23 cellular contexts compared by ENCODE assay signal in the genomic region with DNA sequence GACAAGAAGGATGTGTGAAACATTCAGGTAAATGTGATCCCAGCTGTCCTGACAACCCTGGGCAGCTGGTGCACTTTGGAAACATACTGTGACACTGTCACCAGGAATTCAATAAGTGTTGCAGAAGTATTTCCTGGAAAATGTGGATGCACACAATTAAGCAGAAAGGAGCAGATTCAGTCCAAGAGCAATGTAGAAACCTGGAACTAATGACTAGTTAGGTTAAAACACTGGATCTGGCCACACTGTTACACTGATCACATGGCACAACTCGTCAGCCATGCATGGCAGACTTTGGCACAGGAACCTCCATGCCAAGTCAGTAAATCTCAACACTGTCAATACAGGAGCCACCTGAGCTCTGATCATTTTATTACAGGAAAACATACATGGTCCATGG.
DNase-seq lines count a peak whose midpoint lies in the region; TF ChIP-seq lines count a peak whose summit lies in the region.
"Had no signal": no experiment of that assay in that cellular context is flagged by ENCODE, and none has a peak within 500 bp of the region (broad histone marks: within the 10 kb centered on the region; RNA-seq: fewer than 3 reads in every experiment).

No MANE protein-coding gene starts in this region.

- H3K9ac ChIP-seq in HUES48 (ENCODE audit: low read depth, low read length), result no peak overlapping the region

- intact Hi-C loops in thyroid gland (cut with DNase I), result no loop called here

- DNase-seq in NCI-H510A treated with DMSO at 0.1 percent for 48 hours (lab: John Stamatoyannopoulos, UW) (peak; percentile 65), iPS-NIHi11 (ENCODE audit: low spot score) (peak; percentile 33), thyroid gland (peak; percentile 83 to 86), endothelial cell (ENCODE audit: low spot score) (no peak), substantia nigra (lab: John Stamatoyannopoulos, UW) (no peak), SKM-1 treated with dmso at 0.1 percent for 144 hours (lab: John Stamatoyannopoulos, UW; ENCODE audit: unreplicated experiment) (no peak)
- DNase-seq: activated CD4-positive, CD25-positive, alpha-beta regulatory T cell treated with anti-CD3 and anti-CD28 coated beads, Interleukin-2, amount 50 U/mL, for 72 hours; activated CD8-positive, alpha-beta T cell treated with anti-CD3 and anti-CD28 coated beads for 36 hours; activated naive CD8-positive, alpha-beta T cell treated with anti-CD3 and anti-CD28 coated beads, Interleukin-2, amount 10 ng/mL, durations not matched to agents 7 days and 5 days; cerebellar nuclear complex; foreskin fibroblast; heart right ventricle; Peyer's patch; right lobe of liver; stimulated activated CD4-positive, alpha-beta T cell treated with anti-CD3 and anti-CD28 coated beads, Interleukin-4, amount 100 ng/mL, for 4 hours; stimulated activated naive CD4-positive, alpha-beta T cell treated with Interleukin-2 at 50 U/mL for 16 hours; T-helper 1 cell had no signal

- H3K4me3 ChIP-seq in HUES48 (ENCODE audit: low read depth, low read length) (no peak overlapping the region), thyroid gland (replicated peaks in 1 of 3) (no peak overlapping the region)
- H3K4me3 ChIP-seq: heart right ventricle, Peyer's patch, right lobe of liver, SJSA1, thoracic aorta had no signal

- no peak for TF ChIP-seq POLR2A in thyroid gland (IDR thresholded peaks at IDR 0.05)

- H3K9me3 ChIP-seq in HUES48 (ENCODE audit: control insufficient read depth, insufficient read depth, low read length) (no peaks in the 10 kb centered on the region), thyroid gland (no peaks in the 10 kb centered on the region)
- H3K9me3 ChIP-seq: heart right ventricle, Peyer's patch, right lobe of liver, SJSA1, thoracic aorta had no signal

- no peak overlapping the region for H3K4me3 Mint-ChIP-seq in endothelial cell (ENCODE audit: unreplicated experiment)
- H3K4me3 Mint-ChIP-seq: activated CD8-positive, alpha-beta T cell treated with anti-CD3 and anti-CD28 coated beads for 36 hours; activated naive CD8-positive, alpha-beta T cell treated with anti-CD3 and anti-CD28 coated beads, Interleukin-2, amount 10 ng/mL, durations not matched to agents 7 days and 5 days; CD14-positive monocyte; nephron had no signal

- H3K36me3 ChIP-seq in HUES48 (ENCODE audit: control insufficient read depth, insufficient read depth, low read length) (no peaks in the 10 kb centered on the region), thyroid gland (no peaks in the 10 kb centered on the region)
- H3K36me3 ChIP-seq: heart right ventricle, Peyer's patch, right lobe of liver, SJSA1, thoracic aorta had no signal

- no peaks in the 10 kb centered on the region for H3K9me3 Mint-ChIP-seq in endothelial cell (ENCODE audit: unreplicated experiment)
- H3K9me3 Mint-ChIP-seq: activated CD8-positive, alpha-beta T cell treated with anti-CD3 and anti-CD28 coated beads for 36 hours; activated naive CD8-positive, alpha-beta T cell treated with anti-CD3 and anti-CD28 coated beads, Interleukin-2, amount 10 ng/mL, durations not matched to agents 7 days and 5 days; nephron had no signal

- H3K27me3 Mint-ChIP-seq in endothelial cell (ENCODE audit: unreplicated experiment), result no peaks in the 10 kb centered on the region
- H3K27me3 Mint-ChIP-seq: activated naive CD8-positive, alpha-beta T cell treated with anti-CD3 and anti-CD28 coated beads, Interleukin-2, amount 10 ng/mL, durations not matched to agents 7 days and 5 days had no signal

- H3K36me3 Mint-ChIP-seq in endothelial cell (ENCODE audit: low read depth, unreplicated experiment), result no peaks in the 10 kb centered on the region
- H3K36me3 Mint-ChIP-seq: activated naive CD8-positive, alpha-beta T cell treated with anti-CD3 and anti-CD28 coated beads, Interleukin-2, amount 10 ng/mL, durations not matched to agents 7 days and 5 days; CD14-positive monocyte had no signal

- H3K27ac ChIP-seq in HUES48 (ENCODE audit: low read depth, low read length) (peak overlapping the region; percentile 66), thyroid gland (peak overlapping the region in 2 of 3 donors; percentile 25 to 76), substantia nigra (ENCODE audit: low read depth, low read length, poor library complexity, severe bottlenecking) (no peak overlapping the region)
- H3K27ac ChIP-seq: epithelial cell of prostate, heart right ventricle, Peyer's patch, right lobe of liver, SJSA1, thoracic aorta had no signal

- 25 to 26% methylated on average over 1 of the region's 1 CpG for WGBS in thyroid gland, 2 donors

- H3K27me3 ChIP-seq in HUES48 (ENCODE audit: control insufficient read depth, insufficient read depth, low read length) (no peaks in the 10 kb centered on the region), thyroid gland (no peaks in the 10 kb centered on the region)
- H3K27me3 ChIP-seq: heart right ventricle, Peyer's patch, right lobe of liver, SJSA1 had no signal

- H3K4me1 Mint-ChIP-seq in endothelial cell (ENCODE audit: unreplicated experiment), result no peaks in the 10 kb centered on the region

- no peak overlapping the region for H3K27ac Mint-ChIP-seq in endothelial cell (ENCODE audit: unreplicated experiment)
- H3K27ac Mint-ChIP-seq: activated CD8-positive, alpha-beta T cell treated with anti-CD3 and anti-CD28 coated beads for 36 hours; activated naive CD8-positive, alpha-beta T cell treated with anti-CD3 and anti-CD28 coated beads, Interleukin-2, amount 10 ng/mL, durations not matched to agents 7 days and 5 days; CD14-positive monocyte; nephron had no signal

- H3K4me1 ChIP-seq in HUES48 (ENCODE audit: control insufficient read depth, insufficient read depth, low read length), result peaks cover 16% of the 10 kb centered on the region
- peaks cover 30 to 33% of the 10 kb centered on the region in 2 donors for H3K4me1 ChIP-seq in thyroid gland
- H3K4me1 ChIP-seq: Peyer's patch, right lobe of liver, SJSA1 had no signal

- TF ChIP-seq CTCF in thyroid gland (IDR thresholded peaks at IDR 0.05), result no peak
- no peak for TF ChIP-seq CTCF in endothelial cell (IDR thresholded peaks at IDR 0.05; ENCODE audit: unreplicated experiment)

Comparison
In these comparisons a context has a peak if more than half of its experiments do, and no peak if none do; other contexts are left out.
1. DNase-seq: peak in NCI-H510A treated with DMSO at 0.1 percent for 48 hours (single experiment), iPS-NIHi11 (single experiment) and thyroid gland (2 of 2); none in endothelial cell (single experiment), substantia nigra (0 of 49) and SKM-1 treated with dmso at 0.1 percent for 144 hours (single experiment).